Comparison of ENCODE assay signal across 1 cellular context in the genomic region with DNA sequence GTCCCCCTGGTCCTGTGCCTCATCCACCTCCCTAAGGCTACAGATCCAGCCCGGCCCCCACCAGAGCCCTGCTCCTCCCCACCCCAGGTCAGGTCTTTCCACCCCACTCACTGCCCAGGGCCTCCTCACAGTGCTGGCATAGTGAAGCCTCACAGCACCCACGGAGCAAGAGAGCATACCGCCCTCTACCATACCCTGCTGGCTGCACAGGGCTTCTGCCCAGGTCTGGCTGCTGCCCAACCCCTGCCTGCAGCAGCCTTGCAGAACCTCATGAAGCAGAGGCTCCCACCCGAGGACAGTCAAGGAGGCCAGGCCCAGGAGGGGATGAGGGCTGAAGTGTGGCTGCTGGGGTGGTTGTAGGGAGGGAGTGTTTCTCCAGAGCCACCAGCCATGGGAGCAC.
TF ChIP-seq lines count a peak whose summit lies in the region.

No MANE protein-coding gene starts in this region.

TF ChIP-seq in IMR-90, 13 proteins besides CTCF, POLR2A, EP300 and RAD21:
- TF ChIP-seq MAFK (IDR thresholded peaks at IDR 0.05; ENCODE audit: low read depth, low read length) = no peak
- no peak for TF ChIP-seq CHD1 (IDR thresholded peaks at IDR 0.05; ENCODE audit: low read depth, low read length)
- TF ChIP-seq, protein P1, sequence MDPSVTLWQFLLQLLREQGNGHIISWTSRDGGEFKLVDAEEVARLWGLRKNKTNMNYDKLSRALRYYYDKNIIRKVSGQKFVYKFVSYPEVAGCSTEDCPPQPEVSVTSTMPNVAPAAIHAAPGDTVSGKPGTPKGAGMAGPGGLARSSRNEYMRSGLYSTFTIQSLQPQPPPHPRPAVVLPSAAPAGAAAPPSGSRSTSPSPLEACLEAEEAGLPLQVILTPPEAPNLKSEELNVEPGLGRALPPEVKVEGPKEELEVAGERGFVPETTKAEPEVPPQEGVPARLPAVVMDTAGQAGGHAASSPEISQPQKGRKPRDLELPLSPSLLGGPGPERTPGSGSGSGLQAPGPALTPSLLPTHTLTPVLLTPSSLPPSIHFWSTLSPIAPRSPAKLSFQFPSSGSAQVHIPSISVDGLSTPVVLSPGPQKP (IDR thresholded peaks at IDR 0.05; ENCODE audit: borderline replicate concordance, low read depth, low read length) = no peak
- TF ChIP-seq MXI1 (IDR thresholded peaks at IDR 0.05; ENCODE audit: borderline replicate concordance, low read depth, low read length) = no peak
- TF ChIP-seq RCOR1 (IDR thresholded peaks at IDR 0.05; ENCODE audit: insufficient replicate concordance, low read length) = no peak
- no peak for TF ChIP-seq FOS (IDR thresholded peaks at IDR 0.05; ENCODE audit: low read depth, low read length)
- TF ChIP-seq RFX5 (IDR thresholded peaks at IDR 0.05; ENCODE audit: low read depth, low read length) = no peak
- no peak for TF ChIP-seq CEBPB (IDR thresholded peaks at IDR 0.05; ENCODE audit: low read depth, low read length)
- TF ChIP-seq MAZ (IDR thresholded peaks at IDR 0.05; ENCODE audit: borderline replicate concordance, low read depth, low read length) = no peak
- TF ChIP-seq SMC3 (IDR thresholded peaks at IDR 0.05; ENCODE audit: low read depth, low read length) = no peak
- TF ChIP-seq BHLHE40 (IDR thresholded peaks at IDR 0.05; ENCODE audit: low read depth, low read length) = no peak
- no peak for TF ChIP-seq NFE2L2 (IDR thresholded peaks at IDR 0.05; ENCODE audit: low read depth, low read length)
- TF ChIP-seq, protein P2, sequence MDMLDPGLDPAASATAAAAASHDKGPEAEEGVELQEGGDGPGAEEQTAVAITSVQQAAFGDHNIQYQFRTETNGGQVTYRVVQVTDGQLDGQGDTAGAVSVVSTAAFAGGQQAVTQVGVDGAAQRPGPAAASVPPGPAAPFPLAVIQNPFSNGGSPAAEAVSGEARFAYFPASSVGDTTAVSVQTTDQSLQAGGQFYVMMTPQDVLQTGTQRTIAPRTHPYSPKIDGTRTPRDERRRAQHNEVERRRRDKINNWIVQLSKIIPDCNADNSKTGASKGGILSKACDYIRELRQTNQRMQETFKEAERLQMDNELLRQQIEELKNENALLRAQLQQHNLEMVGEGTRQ (IDR thresholded peaks at IDR 0.05; ENCODE audit: low read depth, low read length) = no peak
TF ChIP-seq in IMR-90: peak in this region for 0.
